ENCODE assay signal across 20 cellular contexts in genomic region chr13:28611021-28611420, GRCh38. TPM values are rescaled to one million over a fixed set of nuclear protein-coding genes. Genes with fewer than 3 reads are reported as not detected.
DNase-seq lines count a peak whose midpoint lies in the region; ATAC-seq and TF ChIP-seq lines count a peak whose summit lies in the region.
"Had no signal": no experiment of that assay in that cellular context is flagged by ENCODE, and none has a peak within 500 bp of the region (broad histone marks: within the 10 kb centered on the region; RNA-seq: fewer than 3 reads in every experiment).

No MANE protein-coding gene starts in this region.

- TF ChIP-seq EP300 in SK-N-SH (IDR thresholded peaks at IDR 0.05; ENCODE audit: borderline replicate concordance in 1 of 2, low read depth in 1 of 2, low read length in 1 of 2), result no peak

- peaks cover 37% of the 10 kb centered on the region for H3F3A ChIP-seq in smooth muscle cell (ENCODE audit: low read depth)
- H3F3A ChIP-seq in SK-N-SH (replicated peaks; ENCODE audit: insufficient read depth), result no peaks in the 10 kb centered on the region

- peak overlapping the region; percentile 67; the same call in 1 of the 2 replicates for H4K5ac ChIP-seq in IMR-90 (ENCODE audit: low read depth, low read length)

- H3K27ac ChIP-seq in IMR-90 (ENCODE audit: insufficient read depth, low read length), result peak overlapping the region; percentile 34
- H3K27ac ChIP-seq in smooth muscle cell (ENCODE audit: low read depth), result peak overlapping the region; percentile 67
- H3K27ac ChIP-seq in heart left ventricle, result peak overlapping the region in 1 of 12 donors; percentile 57
- H3K27ac ChIP-seq in SK-N-SH (ENCODE audit: low read depth in 2 of 2, low read length in 1 of 2), result no peak overlapping the region

- in situ Hi-C loops in IMR-90 (cut with MboI; ENCODE audit: low sequenced_read_pairs), result no loop called here

- H3K9ac ChIP-seq in IMR-90 (ENCODE audit: low read depth, low read length) (no peak overlapping the region), smooth muscle cell (ENCODE audit: low read depth) (no peak overlapping the region), SK-N-SH (no peak overlapping the region)

- H3K4ac ChIP-seq in IMR-90 (ENCODE audit: low read depth, low read length), result peak overlapping the region; percentile 88

- 0 out of 2 replicates have a peak, but pooled peaks cover 11% of the 10 kb centered on the region for H3K9me1 ChIP-seq in IMR-90 (ENCODE audit: insufficient read depth, low read length)

- H3K9me3 ChIP-seq in IMR-90 (ENCODE audit: control insufficient read depth, insufficient read depth, low read length), result no peaks in the 10 kb centered on the region
- no peaks in the 10 kb centered on the region for H3K9me3 ChIP-seq in smooth muscle cell (replicated peaks; ENCODE audit: low read depth)
- no peaks in the 10 kb centered on the region for H3K9me3 ChIP-seq in heart left ventricle
- no peaks in the 10 kb centered on the region for H3K9me3 ChIP-seq in SK-N-SH

- peak overlapping the region; percentile 75; the same call in 1 of the 2 replicates for H3K18ac ChIP-seq in IMR-90 (ENCODE audit: low read depth, low read length)

- peak overlapping the region; percentile 90 for H2BK20ac ChIP-seq in IMR-90 (ENCODE audit: low read depth, low read length)

- no peaks in the 10 kb centered on the region for H3K36me3 Mint-ChIP-seq in activated T-cell treated with anti-CD3 and anti-CD28 coated beads, Interleukin-2, amount 50 U/mL, for 24 hours (ENCODE audit: low read depth)
- H3K36me3 Mint-ChIP-seq in activated T-helper 17 cell treated with anti-CD3 and anti-CD28 coated beads, Interleukin-2, amount 50 U/mL, for 72 hours (ENCODE audit: low read depth), result no peaks in the 10 kb centered on the region
- H3K36me3 Mint-ChIP-seq: CD14-positive monocyte, mesothelial cell of epicardium had no signal

- peak overlapping the region; percentile 57 for H3K14ac ChIP-seq in IMR-90 (replicated peaks; ENCODE audit: low read depth, low read length)

- H2AFZ ChIP-seq in IMR-90 (replicated peaks; ENCODE audit: low read length, poor library complexity) (no peak overlapping the region), smooth muscle cell (ENCODE audit: low read depth) (no peak overlapping the region), SK-N-SH (ENCODE audit: low read depth) (no peak overlapping the region)

- H3K4me3 ChIP-seq in IMR-90 (ENCODE audit: insufficient read depth, low read depth, low read length) (no peak overlapping the region), smooth muscle cell (no peak overlapping the region), heart left ventricle (no peak overlapping the region), SK-N-SH (ENCODE audit: low read depth in 2 of 2, low read length in 1 of 2) (no peak overlapping the region)

- H3K27me3 Mint-ChIP-seq in activated T-cell treated with anti-CD3 and anti-CD28 coated beads, Interleukin-2, amount 50 U/mL, for 24 hours, result no peaks in the 10 kb centered on the region
- no peaks in the 10 kb centered on the region for H3K27me3 Mint-ChIP-seq in activated T-helper 17 cell treated with anti-CD3 and anti-CD28 coated beads, Interleukin-2, amount 50 U/mL, for 72 hours

- H3K36me3 ChIP-seq in IMR-90 (ENCODE audit: control insufficient read depth, insufficient read depth, low read length) (no peaks in the 10 kb centered on the region), smooth muscle cell (ENCODE audit: low read depth) (no peaks in the 10 kb centered on the region), heart left ventricle (no peaks in the 10 kb centered on the region), SK-N-SH (replicated peaks in 1 of 2; ENCODE audit: control insufficient read depth in 1 of 2, insufficient read depth in 2 of 2, low read length in 1 of 2) (no peaks in the 10 kb centered on the region)

- no peak for ATAC-seq in IMR-90 (ENCODE audit: low read depth)
- peak; percentile 70 for ATAC-seq in activated T-helper 17 cell treated with anti-CD3 and anti-CD28 coated beads, Interleukin-2, amount 50 U/mL, for 72 hours (replicated peaks)
- no peak for ATAC-seq in GM18909 (IDR thresholded peaks at IDR 0.05; ENCODE audit: poor library complexity, unreplicated experiment)
- ATAC-seq in heart left ventricle, result no peak
- ATAC-seq: HepG2, left colon, PC-3 had no signal

- H3K4me1 Mint-ChIP-seq in activated T-cell treated with anti-CD3 and anti-CD28 coated beads, Interleukin-2, amount 50 U/mL, for 24 hours (ENCODE audit: low read depth), result peaks cover 36% of the 10 kb centered on the region
- peaks cover 31% of the 10 kb centered on the region for H3K4me1 Mint-ChIP-seq in activated T-helper 17 cell treated with anti-CD3 and anti-CD28 coated beads, Interleukin-2, amount 50 U/mL, for 72 hours

- H3K9me3 Mint-ChIP-seq in activated T-cell treated with anti-CD3 and anti-CD28 coated beads, Interleukin-2, amount 50 U/mL, for 24 hours, result no peaks in the 10 kb centered on the region
- H3K9me3 Mint-ChIP-seq in activated T-helper 17 cell treated with anti-CD3 and anti-CD28 coated beads, Interleukin-2, amount 50 U/mL, for 72 hours, result no peaks in the 10 kb centered on the region
- H3K9me3 Mint-ChIP-seq: mesothelial cell of epicardium had no signal

- TF ChIP-seq RAD21 in IMR-90 (IDR thresholded peaks at IDR 0.05; ENCODE audit: low read length) (no peak), SK-N-SH (IDR thresholded peaks at IDR 0.05; ENCODE audit: low read length) (no peak)

- no peak for DNase-seq in activated T-cell treated with anti-CD3 and anti-CD28 coated beads, Interleukin-2, amount 50 U/mL, for 24 hours
- DNase-seq in activated T-cell treated with anti-CD3 and anti-CD28 coated beads for 4 hours (no peak), IMR-90 (peak; percentile 26), smooth muscle cell (lab: John Stamatoyannopoulos, UW; ENCODE audit: unreplicated experiment) (no peak), heart left ventricle (no peak), SK-N-SH (no peak)
- DNase-seq: DMS 273 treated with DMSO at 0.1 percent for 48 hours; erythroblast; H7; left colon; NCI-H187; NCI-H82; PC-3; stimulated activated CD4-positive, alpha-beta T cell treated with anti-CD3 and anti-CD28 coated beads, Interleukin-4, amount 100 ng/mL, for 24 hours; T-helper 9 cell had no signal

- H3K4me2 ChIP-seq in IMR-90 (ENCODE audit: low read depth, low read length), result no peak overlapping the region
- H3K4me2 ChIP-seq in smooth muscle cell, result peak overlapping the region; percentile 25
- no peak overlapping the region for H3K4me2 ChIP-seq in SK-N-SH

- no peaks in the 10 kb centered on the region for H3K9me2 ChIP-seq in SK-N-SH

- H3K27me3 ChIP-seq in IMR-90 (ENCODE audit: control insufficient read depth, insufficient read depth, low read length) (no peaks in the 10 kb centered on the region), smooth muscle cell (ENCODE audit: low read depth) (no peaks in the 10 kb centered on the region), heart left ventricle (no peaks in the 10 kb centered on the region), SK-N-SH (ENCODE audit: insufficient read depth) (no peaks in the 10 kb centered on the region)

- peak overlapping the region; percentile 91 for H4K91ac ChIP-seq in IMR-90 (ENCODE audit: insufficient read depth, low read depth, low read length)

- peak overlapping the region; percentile 45 for H3K27ac Mint-ChIP-seq in activated T-cell treated with anti-CD3 and anti-CD28 coated beads, Interleukin-2, amount 50 U/mL, for 24 hours
- H3K27ac Mint-ChIP-seq in activated T-helper 17 cell treated with anti-CD3 and anti-CD28 coated beads, Interleukin-2, amount 50 U/mL, for 72 hours, result peak overlapping the region; percentile 46
- H3K27ac Mint-ChIP-seq: mesothelial cell of epicardium had no signal

- H4K20me1 ChIP-seq in IMR-90 (ENCODE audit: insufficient read depth, low read length), result no peaks in the 10 kb centered on the region
- H4K20me1 ChIP-seq in smooth muscle cell (ENCODE audit: low read depth), result no peaks in the 10 kb centered on the region
- H4K20me1 ChIP-seq in SK-N-SH (ENCODE audit: insufficient read depth), result no peaks in the 10 kb centered on the region

- peak overlapping the region; percentile 94 for H2BK120ac ChIP-seq in IMR-90 (ENCODE audit: low read depth, low read length)

- TF ChIP-seq CTCF in IMR-90 (conservative IDR thresholded peaks at IDR 0.05; ENCODE audit: low read depth, low read length) (no peak), smooth muscle cell (IDR thresholded peaks at IDR 0.05; ENCODE audit: borderline replicate concordance, insufficient read depth, poor library complexity, severe bottlenecking) (no peak), heart left ventricle (IDR thresholded peaks at IDR 0.05) (no peak), SK-N-SH (IDR thresholded peaks at IDR 0.05) (no peak)

- H3K23ac ChIP-seq in IMR-90 (ENCODE audit: low read depth, low read length), result peak overlapping the region; percentile 19; the same call in 1 of the 2 replicates

- peak overlapping the region; percentile 48; the same call in 1 of the 2 replicates for H3K56ac ChIP-seq in IMR-90 (ENCODE audit: extremely low read depth, insufficient read depth, low read length)

- H3K4me1 ChIP-seq in IMR-90 (ENCODE audit: control insufficient read depth, insufficient read depth, low read length) (peaks cover 2% of the 10 kb centered on the region; the same call in 1 of the 2 replicates), smooth muscle cell (ENCODE audit: low read depth) (no peaks in the 10 kb centered on the region), heart left ventricle (peaks cover 0 to 16% (median 0%) of the 10 kb centered on the region in 12 donors), SK-N-SH (ENCODE audit: control insufficient read depth in 1 of 2, insufficient read depth in 2 of 2, low read depth in 1 of 2, low read length in 1 of 2) (peaks cover 0 to 5% of the 10 kb centered on the region in 2 experiments; a peak in 1 of 4 replicates)

- intact Hi-C loops in IMR-90 (cut with micrococcal nuclease) (no loop called here), heart left ventricle (cut with DNase I) (no loop called here)

- TF ChIP-seq POLR2A in IMR-90 (IDR thresholded peaks at IDR 0.05; ENCODE audit: low read depth, low read length) (no peak), heart left ventricle (IDR thresholded peaks at IDR 0.05) (no peak)

- no TSS peak for BruUV-seq in IMR-90 (replicated peaks; lab: Mats Ljungman, UMichigan)

- H4K8ac ChIP-seq in IMR-90 (ENCODE audit: low read depth in 2 of 2, low read length in 2 of 2), result peak overlapping the region; percentile 33 to 88

- H3K4me3 Mint-ChIP-seq in activated T-cell treated with anti-CD3 and anti-CD28 coated beads, Interleukin-2, amount 50 U/mL, for 24 hours, result no peak overlapping the region
- H3K4me3 Mint-ChIP-seq in activated T-helper 17 cell treated with anti-CD3 and anti-CD28 coated beads, Interleukin-2, amount 50 U/mL, for 72 hours, result peak overlapping the region; percentile 69
- H3K4me3 Mint-ChIP-seq: CD14-positive monocyte, mesothelial cell of epicardium had no signal

- peak overlapping the region; percentile 98 for H2BK15ac ChIP-seq in IMR-90 (ENCODE audit: low read depth, low read length)

- POLR2A ChIA-PET in IMR-90 (lab: Charles Lee; ENCODE audit: unreplicated experiment) (no interaction called here), SK-N-SH (lab: Yijun Ruan, JAX) (no interaction called here)

- CTCF ChIA-PET in IMR-90 (lab: Yijun Ruan, JAX), result interaction anchor here (1.4 kb wide), 1 partner anchor 18 kb away, joined by 3 read pairs; no protein-coding TSS in a partner anchor
- CTCF ChIA-PET in SK-N-SH (lab: Yijun Ruan, JAX), result no interaction called here

- dilution Hi-C loops in IMR-90 (cut with HindIII; ENCODE audit: low sequenced_read_pairs, unreplicated experiment), result no loop called here

- H2AK5ac ChIP-seq in IMR-90 (ENCODE audit: low read depth, low read length), result peak overlapping the region; percentile 98

- no peaks in the 10 kb centered on the region for H3K79me1 ChIP-seq in IMR-90 (ENCODE audit: low read depth in 1 of 2, low read length in 2 of 2)

- no CpG with 5 or more reads among the region's 7 CpGs for WGBS in IMR-90 (ENCODE audit: extremely low coverage in 2 of 2, insufficient read length in 1 of 2), 2 experiments
- WGBS in smooth muscle cell (ENCODE audit: low lambda C conversion rate), result 33% methylated on average over 7 of the region's 7 CpGs
- WGBS in heart left ventricle, 4 donors, result 76 to 82% (median 80%) methylated on average over 7 of the region's 7 CpGs
- WGBS in SK-N-SH (ENCODE audit: low lambda C conversion rate), result 73% methylated on average over 7 of the region's 7 CpGs

- H3K79me2 ChIP-seq in smooth muscle cell (ENCODE audit: low read depth), result no peaks in the 10 kb centered on the region
- no peaks in the 10 kb centered on the region for H3K79me2 ChIP-seq in SK-N-SH (ENCODE audit: insufficient read depth)

- H2AK9ac ChIP-seq in IMR-90 (replicated peaks; ENCODE audit: low read depth, low read length, poor library complexity), result no peak overlapping the region

- H2BK5ac ChIP-seq in IMR-90 (ENCODE audit: low read depth, low read length, poor library complexity, severe bottlenecking), result peak overlapping the region; percentile 66

RNA-seq across cellular contexts. Expression of gene POMP, which starts 47.9 kb away (rescaled TPM):
- total RNA-seq in IMR-90 (2012; rRNA removed) (60.2 and 117 TPM in 2 replicates), smooth muscle cell (128 and 134 TPM in 2 replicates), heart left ventricle (100 to 1,000 TPM in 5 of 9 donors, 10 to 100 TPM in 4; 87.8 to 120 (median 102) TPM)
- polyA plus RNA-seq in IMR-90 (2012; rRNA removed) (54.0 and 68.4 TPM in 2 replicates), smooth muscle cell (245 and 265 TPM in 2 replicates), heart left ventricle (100 to 1,000 TPM; 134 to 149 TPM), SK-N-SH (2012; rRNA removed) (37.1 and 39.8 TPM in 2 replicates)
- polyA plus RNA-seq in IMR-90 (2012; cell fraction: cytosol; rRNA removed), result 8.4 and 14.3 TPM in 2 replicates
- 1.6 and 18.6 TPM in 2 replicates for polyA plus RNA-seq in IMR-90 (2012; cell fraction: nucleus; rRNA removed; ENCODE audit: low replicate concordance)
- 100 to 1,000 TPM in 1 of 2 donors, 10 to 100 TPM in 1; 71.3 to 101 TPM for total RNA-seq in activated T-helper 17 cell treated with anti-CD3 and anti-CD28 coated beads, Interleukin-2, amount 50 U/mL, for 72 hours
- 64.5 and 103 TPM in 2 replicates for polyA plus RNA-seq in SK-N-SH (2012; cell fraction: cytosol; rRNA removed)
- 10.1 and 16.0 TPM in 2 replicates for polyA plus RNA-seq in SK-N-SH (2012; cell fraction: nucleus; rRNA removed)

Comparison
In these comparisons a context has a peak if more than half of its experiments do, and no peak if none do; other contexts are left out.
1. H3K27ac ChIP-seq: peak in IMR-90 (single experiment) and smooth muscle cell (single experiment); none in SK-N-SH (0 of 2).